In genomic region chr12:3661028-3661427, GRCh38 we compare ENCODE assay signal across 17 cellular contexts.
DNase-seq lines count a peak whose midpoint lies in the region; ATAC-seq and TF ChIP-seq lines count a peak whose summit lies in the region.
"Had no signal": no experiment of that assay in that cellular context is flagged by ENCODE, and none has a peak within 500 bp of the region (broad histone marks: within the 10 kb centered on the region; RNA-seq: fewer than 3 reads in every experiment).

No MANE protein-coding gene starts in this region.

- POLR2A ChIA-PET in HEK293T (lab: Yijun Ruan, JAX): no interaction called here

- CTCF ChIA-PET in HEK293T (lab: Yijun Ruan, JAX): interaction anchor here (0.9 kb wide), 1 partner anchor 361 kb away, joined by 3 read pairs; no protein-coding TSS in a partner anchor

- H3K27ac Mint-ChIP-seq in activated naive CD8-positive, alpha-beta T cell treated with anti-CD3 and anti-CD28 coated beads for 36 hours: no peak overlapping the region

- no peaks in the 10 kb centered on the region for H3K9me3 Mint-ChIP-seq in activated naive CD8-positive, alpha-beta T cell treated with anti-CD3 and anti-CD28 coated beads for 36 hours

- peaks cover 20% of the 10 kb centered on the region for H3K36me3 Mint-ChIP-seq in activated naive CD8-positive, alpha-beta T cell treated with anti-CD3 and anti-CD28 coated beads for 36 hours

- H3K4me3 ChIP-seq in mucosa of descending colon: no peak overlapping the region
- H3K4me3 ChIP-seq: HAP-1, thyroid gland had no signal

- no peak for TF ChIP-seq CTCF in mucosa of descending colon (IDR thresholded peaks at IDR 0.05)

- DNase-seq in DMS79 treated with DMSO at 0.1 percent for 48 hours (lab: John Stamatoyannopoulos, UW): peak; percentile 53
- DNase-seq in NCI-H146 treated with DMSO at 0.1 percent for 48 hours (lab: John Stamatoyannopoulos, UW; ENCODE audit: unreplicated experiment): peak; percentile 94
- DNase-seq in NCI-H748 treated with DMSO at 0.1 percent for 48 hours (lab: John Stamatoyannopoulos, UW): peak; percentile 58
- DNase-seq in mucosa of descending colon: no peak
- DNase-seq in HEK293T (ENCODE audit: extremely low spot score): no peak
- DNase-seq in activated naive CD8-positive, alpha-beta T cell treated with anti-CD3 and anti-CD28 coated beads for 36 hours: no peak
- no peak for DNase-seq in SW 1271 (lab: John Stamatoyannopoulos, UW)
- DNase-seq: activated CD4-positive, CD25-positive, alpha-beta regulatory T cell treated with anti-CD3 and anti-CD28 coated beads, Interleukin-2, amount 50 U/mL, for 72 hours; activated gamma-delta T cell treated with Interleukin-2 at 50 U/mL for 16 hours; anterior cingulate cortex; foreskin melanocyte; IMR-90; NK-92 treated with Interleukin-12 subunit alpha and Interleukin-12 subunit beta, amount 100 ng/mL, for 24 hours; SHP77 treated with DMSO at 0.1 percent for 48 hours; thyroid gland had no signal

- no peak overlapping the region for H3K4me3 Mint-ChIP-seq in activated naive CD8-positive, alpha-beta T cell treated with anti-CD3 and anti-CD28 coated beads for 36 hours

- H3K27me3 Mint-ChIP-seq in activated naive CD8-positive, alpha-beta T cell treated with anti-CD3 and anti-CD28 coated beads for 36 hours: no peaks in the 10 kb centered on the region

- no peaks in the 10 kb centered on the region for H3K4me1 Mint-ChIP-seq in activated naive CD8-positive, alpha-beta T cell treated with anti-CD3 and anti-CD28 coated beads for 36 hours

- no peaks in the 10 kb centered on the region for H3K4me1 ChIP-seq in mucosa of descending colon (ENCODE audit: low read depth)
- H3K4me1 ChIP-seq: thyroid gland had no signal

- intact Hi-C loops in mucosa of descending colon (cut with DNase I, micrococcal nuclease): no loop called here

- ATAC-seq in mucosa of descending colon (peak; percentile 49), HG03039 (IDR thresholded peaks at IDR 0.05; ENCODE audit: unreplicated experiment) (no peak)

- H3K9me3 ChIP-seq in mucosa of descending colon: no peaks in the 10 kb centered on the region
- H3K9me3 ChIP-seq: HAP-1, thyroid gland had no signal

- no peaks in the 10 kb centered on the region for H3K36me3 ChIP-seq in mucosa of descending colon (ENCODE audit: low read depth)
- H3K36me3 ChIP-seq: thyroid gland had no signal

TF ChIP-seq in HEK293T, 16 proteins besides CTCF, POLR2A, EP300 and RAD21:
- TF ChIP-seq ARNT (IDR thresholded peaks at IDR 0.05) (no peak), ZNF384 (IDR thresholded peaks at IDR 0.05) (no peak), NFRKB (IDR thresholded peaks at IDR 0.05) (no peak), SUZ12 (IDR thresholded peaks at IDR 0.05) (no peak), ELF4 (IDR thresholded peaks at IDR 0.05) (no peak)
- TF ChIP-seq, protein P1, sequence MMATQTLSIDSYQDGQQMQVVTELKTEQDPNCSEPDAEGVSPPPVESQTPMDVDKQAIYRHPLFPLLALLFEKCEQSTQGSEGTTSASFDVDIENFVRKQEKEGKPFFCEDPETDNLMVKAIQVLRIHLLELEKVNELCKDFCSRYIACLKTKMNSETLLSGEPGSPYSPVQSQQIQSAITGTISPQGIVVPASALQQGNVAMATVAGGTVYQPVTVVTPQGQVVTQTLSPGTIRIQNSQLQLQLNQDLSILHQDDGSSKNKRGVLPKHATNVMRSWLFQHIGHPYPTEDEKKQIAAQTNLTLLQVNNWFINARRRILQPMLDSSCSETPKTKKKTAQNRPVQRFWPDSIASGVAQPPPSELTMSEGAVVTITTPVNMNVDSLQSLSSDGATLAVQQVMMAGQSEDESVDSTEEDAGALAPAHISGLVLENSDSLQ (IDR thresholded peaks at IDR 0.05): no peak

Comparison
In these comparisons a context has a peak if more than half of its experiments do, and no peak if none do; other contexts are left out.
1. DNase-seq: peak in DMS79 treated with DMSO at 0.1 percent for 48 hours (single experiment), NCI-H146 treated with DMSO at 0.1 percent for 48 hours (single experiment) and NCI-H748 treated with DMSO at 0.1 percent for 48 hours (single experiment); none in mucosa of descending colon (0 of 3), HEK293T (single experiment), activated naive CD8-positive, alpha-beta T cell treated with anti-CD3 and anti-CD28 coated beads for 36 hours (single experiment) and SW 1271 (0 of 2).